ENCODE assay signal across 37 cellular contexts in genomic region chr7:29826904-29827303, GRCh38. TPM values are rescaled to one million over a fixed set of nuclear protein-coding genes. Genes with fewer than 3 reads are reported as not detected.
"Had no signal": no experiment of that assay in that cellular context is flagged by ENCODE, and none has a peak within 500 bp of the region (broad histone marks: within the 10 kb centered on the region; RNA-seq: fewer than 3 reads in every experiment).

No MANE protein-coding gene starts in this region.

- DNase-seq: Karpas-422, Kasumi-1, MG63, MM.1S, MV-4-11, NCI-H1048, NCI-H1092, NCI-H1092 treated with DMSO at 0.1 percent for 48 hours, NCI-H1105, NCI-H1105 treated with DMSO at 0.1 percent for 48 hours, NCI-H1417, NCI-H1417 treated with DMSO at 0.1 percent for 48 hours, NCI-H1436, NCI-H1436 treated with DMSO at 0.1 percent for 48 hours, NCI-H146, NCI-H1694, NCI-H1694 treated with DMSO at 0.1 percent for 48 hours, NCI-H187, NCI-H187 treated with DMSO at 0.1 percent for 48 hours, NCI-H1930, NCI-H2029, NCI-H2029 treated with DMSO at 0.1 percent for 48 hours, NCI-H2081, NCI-H2081 treated with DMSO at 0.1 percent for 48 hours, NCI-H2107, NCI-H2171, NCI-H2171 treated with DMSO at 0.1 percent for 48 hours, NCI-H2227 treated with DMSO at 0.1 percent for 48 hours, NCI-H226, NCI-H345, NCI-H446, NCI-H446 treated with DMSO at 0.1 percent for 48 hours, NCI-H510A, NCI-H510A treated with DMSO at 0.1 percent for 48 hours had no signal

- H3K9me3 ChIP-seq: MG63 had no signal

- H3K36me3 ChIP-seq: MG63 had no signal

- H3K4me3 ChIP-seq: MG63 had no signal

- H3K27me3 ChIP-seq: MG63 had no signal

RNA-seq across cellular contexts. Expression of gene WIPF3, which starts 20.6 kb away (rescaled TPM):
- total RNA-seq: LHCN-M2, M059J, MCF 10A had no signal
